ENCODE assay signal across 35 cellular contexts in the genomic region with DNA sequence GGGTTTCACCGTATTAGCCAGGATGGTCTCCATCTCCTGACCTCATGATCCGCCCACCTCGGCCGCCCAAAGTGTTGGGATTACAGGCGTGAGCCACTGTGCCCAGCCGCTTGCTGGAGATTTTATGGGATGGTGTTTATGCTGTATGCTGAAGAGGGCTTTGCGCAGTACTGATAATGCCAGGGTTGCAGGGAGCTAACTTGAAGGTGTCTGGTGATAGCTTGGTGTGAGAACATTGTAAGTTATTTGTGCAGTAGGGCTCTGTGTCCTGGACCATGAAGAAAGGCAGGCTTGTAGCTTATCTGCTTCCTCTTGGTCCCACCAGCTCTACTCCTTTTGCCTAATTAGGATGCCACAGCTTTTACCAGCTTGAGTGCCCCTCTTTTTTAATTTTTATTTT.
"Had no signal": no experiment of that assay in that cellular context is flagged by ENCODE, and none has a peak within 500 bp of the region (broad histone marks: within the 10 kb centered on the region; RNA-seq: fewer than 3 reads in every experiment).

No MANE protein-coding gene starts in this region.

- H3K27ac ChIP-seq: KMS-11 had no signal

- H3K9me3 ChIP-seq: MG63 had no signal

- DNase-seq: Karpas-422, Kasumi-1, KBM-7, KG1, MG63, MM.1S, MV-4-11, NCI-H1048, NCI-H1092, NCI-H1092 treated with DMSO at 0.1 percent for 48 hours, NCI-H1105, NCI-H1105 treated with DMSO at 0.1 percent for 48 hours, NCI-H1417, NCI-H1417 treated with DMSO at 0.1 percent for 48 hours, NCI-H1436, NCI-H1436 treated with DMSO at 0.1 percent for 48 hours, NCI-H146, NCI-H1694, NCI-H1694 treated with DMSO at 0.1 percent for 48 hours, NCI-H187, NCI-H187 treated with DMSO at 0.1 percent for 48 hours, NCI-H1930, NCI-H2029, NCI-H2029 treated with DMSO at 0.1 percent for 48 hours, NCI-H2081, NCI-H2081 treated with DMSO at 0.1 percent for 48 hours, NCI-H2107, NCI-H2171, NCI-H2171 treated with DMSO at 0.1 percent for 48 hours, NCI-H2227 treated with DMSO at 0.1 percent for 48 hours, NCI-H226, NCI-H345, NCI-H446, NCI-H446 treated with DMSO at 0.1 percent for 48 hours had no signal

- H3K36me3 ChIP-seq: MG63 had no signal

- H3K27me3 ChIP-seq: MG63 had no signal

- H3K4me3 ChIP-seq: MG63 had no signal
